10 cellular contexts compared by ENCODE assay signal in genomic region chr7:151275813-151276577, GRCh38. TPM values are rescaled to one million over a fixed set of nuclear protein-coding genes. Genes with fewer than 3 reads are reported as not detected.
DNase-seq lines count a peak whose midpoint lies in the region; ATAC-seq and TF ChIP-seq lines count a peak whose summit lies in the region.
"Had no signal": no experiment of that assay in that cellular context is flagged by ENCODE, and none has a peak within 500 bp of the region (broad histone marks: within the 10 kb centered on the region; RNA-seq: fewer than 3 reads in every experiment).

No MANE protein-coding gene starts in this region.

- CTCF ChIA-PET in BJ (lab: Yijun Ruan, JAX) (interaction anchor here (1.0 kb wide), 1 partner anchor 13 kb away, joined by 3 read pairs; no protein-coding TSS in a partner anchor), HEK293 (lab: Yijun Ruan, JAX) (interaction anchor here (0.6 to 1.1 kb wide), 2 partner anchors 9 to 29 kb away, joined by 3 to 4 read pairs; no protein-coding TSS in a partner anchor)

- H3K27me3 ChIP-seq in BJ (ENCODE audit: control insufficient read depth, insufficient read depth, low read length) = peaks cover 4% of the 10 kb centered on the region
- H3K27me3 ChIP-seq in body of pancreas = no peaks in the 10 kb centered on the region
- H3K27me3 ChIP-seq: cardiac muscle cell had no signal

- H3K27me3 Mint-ChIP-seq in natural killer cell treated with Interleukin-12 subunit alpha and Interleukin-12 subunit beta and Interleukin-15 and Interleukin-18, amount 100 ng/mL, for 72 hours = peaks cover 13 to 17% of the 10 kb centered on the region in 2 donors

- DNase-seq in BJ (ENCODE audit: low read depth) (no peak), body of pancreas (peak in 3 of 4 donors; percentile 43 to 66 (median 61)), SHP77 (lab: John Stamatoyannopoulos, UW) (no peak), NCI-H1092 (lab: John Stamatoyannopoulos, UW) (no peak)
- no peak for DNase-seq in natural killer cell treated with Interleukin-12 subunit alpha and Interleukin-12 subunit beta and Interleukin-15 and Interleukin-18, amount 100 ng/mL, for 72 hours (ENCODE audit: low spot score)
- DNase-seq in activated CD4-positive, CD25-positive, alpha-beta regulatory T cell (lab: John Stamatoyannopoulos, UW) = no peak
- DNase-seq: SJCRH30 had no signal

- no peaks in the 10 kb centered on the region for H3K4me1 ChIP-seq in HEK293 (ENCODE audit: control insufficient read depth, insufficient read depth, low read length)
- H3K4me1 ChIP-seq in body of pancreas = peaks cover 28% of the 10 kb centered on the region

- TF ChIP-seq POLR2A in body of pancreas (IDR thresholded peaks at IDR 0.05) = no peak

- H3K27ac ChIP-seq in HEK293 (ENCODE audit: extremely low read depth, low read depth, low read length) (no peak overlapping the region), body of pancreas (peak overlapping the region in 2 of 4 donors; percentile 13 to 42)
- H3K27ac ChIP-seq: cardiac muscle cell, SJCRH30 had no signal

- TF ChIP-seq CTCF in BJ (IDR thresholded peaks at IDR 0.05; ENCODE audit: insufficient read depth, low read depth, low read length) (no peak), HEK293 (tag by site-specific recombination; IDR thresholded peaks at IDR 0.05) (no peak), body of pancreas (IDR thresholded peaks at IDR 0.05) (no peak)

- ATAC-seq in body of pancreas (peak; percentile 25), HG03469 (IDR thresholded peaks at IDR 0.05; ENCODE audit: unreplicated experiment) (no peak)
- ATAC-seq in natural killer cell treated with Interleukin-12 subunit alpha and Interleukin-12 subunit beta and Interleukin-15 and Interleukin-18, amount 100 ng/mL, for 72 hours = no peak

- whole genome bisulfite sequencing in body of pancreas, 2 donors = 19 to 23% methylated on average over 10 of the region's 10 CpGs

- H3K36me3 ChIP-seq in BJ (ENCODE audit: control insufficient read depth, insufficient read depth, low read length) (no peaks in the 10 kb centered on the region), HEK293 (ENCODE audit: control insufficient read depth in 2 of 2, insufficient read depth in 1 of 2, low read length in 2 of 2) (peaks cover 0 to 8% of the 10 kb centered on the region in 2 experiments; a peak in 1 of 3 replicates), body of pancreas (replicated peaks in 1 of 2; ENCODE audit: insufficient read depth in 1 of 2, low read depth in 2 of 2) (no peaks in the 10 kb centered on the region)
- H3K36me3 ChIP-seq: cardiac muscle cell, SJCRH30 had no signal

- peak overlapping the region; percentile 42 for H3K4me3 Mint-ChIP-seq in natural killer cell treated with Interleukin-12 subunit alpha and Interleukin-12 subunit beta and Interleukin-15 and Interleukin-18, amount 100 ng/mL, for 72 hours

- H3K4me3 ChIP-seq in BJ (ENCODE audit: low read depth, low read length) = peak overlapping the region; percentile 58
- H3K4me3 ChIP-seq in HEK293 (ENCODE audit: low read depth, low read length) = no peak overlapping the region; the same call in 1 of the 2 replicates
- no peak overlapping the region for H3K4me3 ChIP-seq in body of pancreas

- no peaks in the 10 kb centered on the region for H3K9me3 Mint-ChIP-seq in natural killer cell treated with Interleukin-12 subunit alpha and Interleukin-12 subunit beta and Interleukin-15 and Interleukin-18, amount 100 ng/mL, for 72 hours

- H3K27ac Mint-ChIP-seq in natural killer cell treated with Interleukin-12 subunit alpha and Interleukin-12 subunit beta and Interleukin-15 and Interleukin-18, amount 100 ng/mL, for 72 hours = no peak overlapping the region

- POLR2A ChIA-PET in BJ (lab: Charles Lee) = no interaction called here
- POLR2A ChIA-PET in HEK293 (lab: Yijun Ruan, JAX) = no interaction called here

- H3K9me3 ChIP-seq in HEK293 (ENCODE audit: control insufficient read depth, insufficient read depth, low read depth, low read length) (no peaks in the 10 kb centered on the region), body of pancreas (no peaks in the 10 kb centered on the region)
- H3K9me3 ChIP-seq: SJCRH30 had no signal

- intact Hi-C loops in body of pancreas (cut with DNase I) = no loop called here

- no peaks in the 10 kb centered on the region for H3K36me3 Mint-ChIP-seq in natural killer cell treated with Interleukin-12 subunit alpha and Interleukin-12 subunit beta and Interleukin-15 and Interleukin-18, amount 100 ng/mL, for 72 hours

- peaks cover 12 to 26% of the 10 kb centered on the region in 2 donors for H3K4me1 Mint-ChIP-seq in natural killer cell treated with Interleukin-12 subunit alpha and Interleukin-12 subunit beta and Interleukin-15 and Interleukin-18, amount 100 ng/mL, for 72 hours (ENCODE audit: low read depth in 2 of 2)

TF ChIP-seq in HEK293, 187 proteins besides CTCF, POLR2A, EP300 and RAD21 (continues in another document):
- TF ChIP-seq, protein P1, sequence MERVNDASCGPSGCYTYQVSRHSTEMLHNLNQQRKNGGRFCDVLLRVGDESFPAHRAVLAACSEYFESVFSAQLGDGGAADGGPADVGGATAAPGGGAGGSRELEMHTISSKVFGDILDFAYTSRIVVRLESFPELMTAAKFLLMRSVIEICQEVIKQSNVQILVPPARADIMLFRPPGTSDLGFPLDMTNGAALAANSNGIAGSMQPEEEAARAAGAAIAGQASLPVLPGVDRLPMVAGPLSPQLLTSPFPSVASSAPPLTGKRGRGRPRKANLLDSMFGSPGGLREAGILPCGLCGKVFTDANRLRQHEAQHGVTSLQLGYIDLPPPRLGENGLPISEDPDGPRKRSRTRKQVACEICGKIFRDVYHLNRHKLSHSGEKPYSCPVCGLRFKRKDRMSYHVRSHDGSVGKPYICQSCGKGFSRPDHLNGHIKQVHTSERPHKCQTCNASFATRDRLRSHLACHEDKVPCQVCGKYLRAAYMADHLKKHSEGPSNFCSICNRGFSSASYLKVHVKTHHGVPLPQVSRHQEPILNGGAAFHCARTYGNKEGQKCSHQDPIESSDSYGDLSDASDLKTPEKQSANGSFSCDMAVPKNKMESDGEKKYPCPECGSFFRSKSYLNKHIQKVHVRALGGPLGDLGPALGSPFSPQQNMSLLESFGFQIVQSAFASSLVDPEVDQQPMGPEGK (tag by site-specific recombination; IDR thresholded peaks at IDR 0.05) = peak; percentile 53
- TF ChIP-seq ZBTB48 (tag by site-specific recombination; IDR thresholded peaks at IDR 0.05) (peak; percentile 56; the same call in 1 of the 2 replicates), ZNF76 (tag by site-specific recombination; IDR thresholded peaks at IDR 0.05; ENCODE audit: borderline replicate concordance, low read depth) (peak; percentile 52; the same call in 1 of the 2 replicates), KLF1 (tag by site-specific recombination; IDR thresholded peaks at IDR 0.05) (peak; percentile 42; the same call in 1 of the 2 replicates), ZNF624 (tag by site-specific recombination; IDR thresholded peaks at IDR 0.05) (no peak), ZNF514 (tag by site-specific recombination; IDR thresholded peaks at IDR 0.05) (0 out of 2 replicates have a peak, but pooled peaks have one; percentile 5), KLF9 (tag by site-specific recombination; IDR thresholded peaks at IDR 0.05; ENCODE audit: low read depth) (0 out of 2 replicates have a peak, but pooled peaks have one; percentile 27), ZNF600 (tag by site-specific recombination; IDR thresholded peaks at IDR 0.05) (peak; percentile 45; the same call in 1 of the 2 replicates), PRDM1 (tag by site-specific recombination; IDR thresholded peaks at IDR 0.05) (peak; percentile 33; the same call in 1 of the 2 replicates), ZNF366 (tag by site-specific recombination; conservative IDR thresholded peaks at IDR 0.05) (peak; percentile 95), ZNF266 (tag by site-specific recombination; IDR thresholded peaks at IDR 0.05; ENCODE audit: low read depth) (no peak), SP2 (tag by site-specific recombination; IDR thresholded peaks at IDR 0.05) (peak; percentile 30; the same call in 1 of the 2 replicates)
- TF ChIP-seq, protein P2, sequence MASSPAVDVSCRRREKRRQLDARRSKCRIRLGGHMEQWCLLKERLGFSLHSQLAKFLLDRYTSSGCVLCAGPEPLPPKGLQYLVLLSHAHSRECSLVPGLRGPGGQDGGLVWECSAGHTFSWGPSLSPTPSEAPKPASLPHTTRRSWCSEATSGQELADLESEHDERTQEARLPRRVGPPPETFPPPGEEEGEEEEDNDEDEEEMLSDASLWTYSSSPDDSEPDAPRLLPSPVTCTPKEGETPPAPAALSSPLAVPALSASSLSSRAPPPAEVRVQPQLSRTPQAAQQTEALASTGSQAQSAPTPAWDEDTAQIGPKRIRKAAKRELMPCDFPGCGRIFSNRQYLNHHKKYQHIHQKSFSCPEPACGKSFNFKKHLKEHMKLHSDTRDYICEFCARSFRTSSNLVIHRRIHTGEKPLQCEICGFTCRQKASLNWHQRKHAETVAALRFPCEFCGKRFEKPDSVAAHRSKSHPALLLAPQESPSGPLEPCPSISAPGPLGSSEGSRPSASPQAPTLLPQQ (tag by site-specific recombination; IDR thresholded peaks at IDR 0.05) = no peak

RNA-seq across cellular contexts. Expression of gene SMARCD3, which starts 27.5 kb away (rescaled TPM):
- polyA plus RNA-seq in BJ (2011; rRNA removed) = 37.7 and 46.6 TPM in 2 replicates
- polyA minus RNA-seq in BJ (2011; rRNA and poly(A)+ RNA removed) = 13.9 and 31.0 TPM in 2 replicates
- total RNA-seq in body of pancreas = 10 to 100 TPM; 22.3 to 37.2 TPM
- total RNA-seq in natural killer cell treated with Interleukin-12 subunit alpha and Interleukin-12 subunit beta and Interleukin-15 and Interleukin-18, amount 100 ng/mL, for 72 hours = 1 to 10 TPM in 1 of 2 donors, under 1 TPM in 1; 0.93 to 1.2 TPM

RNA-seq across cellular contexts. Expression of gene CHPF2, which starts 43.7 kb away (rescaled TPM):
- polyA plus RNA-seq in BJ (2011; rRNA removed) = 26.1 and 42.6 TPM in 2 replicates
- polyA minus RNA-seq in BJ (2011; rRNA and poly(A)+ RNA removed) = 41.1 and 43.3 TPM in 2 replicates
- 10 to 100 TPM; 24.4 to 52.1 TPM for total RNA-seq in body of pancreas
- 10 to 100 TPM; 54.6 to 67.6 TPM for total RNA-seq in natural killer cell treated with Interleukin-12 subunit alpha and Interleukin-12 subunit beta and Interleukin-15 and Interleukin-18, amount 100 ng/mL, for 72 hours

RNA-seq across cellular contexts. Expression of gene ABCF2, which starts 49.0 kb away (rescaled TPM):
- polyA plus RNA-seq in BJ (2011; rRNA removed) = 44.2 and 62.5 TPM in 2 replicates
- 27.5 and 43.8 TPM in 2 replicates for polyA minus RNA-seq in BJ (2011; rRNA and poly(A)+ RNA removed)
- total RNA-seq in body of pancreas = 10 to 100 TPM; 11.9 to 13.5 TPM
- 100 to 1,000 TPM in 1 of 2 donors, 10 to 100 TPM in 1; 68.4 to 118 TPM for total RNA-seq in natural killer cell treated with Interleukin-12 subunit alpha and Interleukin-12 subunit beta and Interleukin-15 and Interleukin-18, amount 100 ng/mL, for 72 hours

Comparison
In these comparisons a context has a peak if more than half of its experiments do, and no peak if none do; other contexts are left out.
1. DNase-seq: peak in body of pancreas (3 of 4); none in BJ (single experiment), natural killer cell treated with Interleukin-12 subunit alpha and Interleukin-12 subunit beta and Interleukin-15 and Interleukin-18, amount 100 ng/mL, for 72 hours (single experiment), activated CD4-positive, CD25-positive, alpha-beta regulatory T cell (0 of 4), SHP77 (0 of 2) and NCI-H1092 (single experiment).
2. RNA of gene SMARCD3, which starts 27.5 kb away (total RNA-seq): 22.3 to 37.2 TPM in body of pancreas; 0.93 to 1.2 TPM in natural killer cell treated with Interleukin-12 subunit alpha and Interleukin-12 subunit beta and Interleukin-15 and Interleukin-18, amount 100 ng/mL, for 72 hours; every median in the first group is over 10 times any median in the second.
3. RNA of gene ABCF2, which starts 49.0 kb away (total RNA-seq): 68.4 to 118 TPM in natural killer cell treated with Interleukin-12 subunit alpha and Interleukin-12 subunit beta and Interleukin-15 and Interleukin-18, amount 100 ng/mL, for 72 hours; 11.9 to 13.5 TPM in body of pancreas; every median in the first group is over 4 times any median in the second.